ENCODE assay signal across 7 cellular contexts in genomic region chr12:75488553-75488952, GRCh38. TPM values are rescaled to one million over a fixed set of nuclear protein-coding genes. Genes with fewer than 3 reads are reported as not detected.
DNase-seq lines count a peak whose midpoint lies in the region; ATAC-seq and TF ChIP-seq lines count a peak whose summit lies in the region.

No MANE protein-coding gene starts in this region.

- CTCF ChIA-PET in HEK293T (lab: Yijun Ruan, JAX), result no interaction called here

- no peak for ATAC-seq in aorta (ENCODE audit: low FRiP score)

- H3K9me3 Mint-ChIP-seq in glutamatergic neuron (ENCODE audit: unreplicated experiment), result peaks cover 2% of the 10 kb centered on the region

- POLR2A ChIA-PET in HEK293T (lab: Yijun Ruan, JAX), result no interaction called here

- H3K27ac Mint-ChIP-seq in glutamatergic neuron (ENCODE audit: unreplicated experiment), result no peak overlapping the region

- peaks cover 4% of the 10 kb centered on the region for H3K4me1 Mint-ChIP-seq in glutamatergic neuron (ENCODE audit: low read depth, unreplicated experiment)

- no peaks in the 10 kb centered on the region for H3K36me3 Mint-ChIP-seq in glutamatergic neuron (ENCODE audit: unreplicated experiment)

- intact Hi-C loops in aorta (cut with DNase I) (no loop called here), esophagus squamous epithelium (cut with DNase I) (no loop called here)

- H3K27ac ChIP-seq in SJCRH30 (no peak overlapping the region), aorta (ENCODE audit: low read depth in 1 of 2, low read length in 2 of 2) (no peak overlapping the region), esophagus squamous epithelium (no peak overlapping the region)

- H3K4me3 ChIP-seq in SJCRH30 (no peak overlapping the region), aorta (ENCODE audit: low read length in 2 of 2) (no peak overlapping the region), esophagus squamous epithelium (no peak overlapping the region)

- DNase-seq in GM03348 (ENCODE audit: low spot score) (peak; percentile 69), HEK293T (ENCODE audit: extremely low spot score) (peak; percentile 36), SJCRH30 (peak; percentile 17 to 54), glutamatergic neuron (peak; percentile 35), aorta (peak; percentile 56 to 73), esophagus squamous epithelium (lab: John Stamatoyannopoulos, UW) (no peak)
- no peak for DNase-seq in activated CD8-positive, alpha-beta memory T cell treated with anti-CD3 and anti-CD28 coated beads, Interleukin-2, amount 50 U/mL, for 48 hours

- no peaks in the 10 kb centered on the region for H3K9me3 ChIP-seq in SJCRH30 (replicated peaks)
- no peaks in the 10 kb centered on the region for H3K9me3 ChIP-seq in aorta (ENCODE audit: control insufficient read depth, low read length)
- H3K9me3 ChIP-seq in esophagus squamous epithelium, result no peaks in the 10 kb centered on the region

- H3K36me3 ChIP-seq in SJCRH30 (peaks cover 2% of the 10 kb centered on the region; the same call in 1 of the 2 replicates), aorta (ENCODE audit: control insufficient read depth in 1 of 2, insufficient read depth in 2 of 2, low read length in 1 of 2) (peaks cover 0 to 7% of the 10 kb centered on the region in 2 donors), esophagus squamous epithelium (peaks cover 0 to 9% (median 0%) of the 10 kb centered on the region in 3 donors)

- TF ChIP-seq POLR2A in esophagus squamous epithelium (IDR thresholded peaks at IDR 0.05), result no peak

- H3K27me3 Mint-ChIP-seq in glutamatergic neuron (ENCODE audit: unreplicated experiment), result no peaks in the 10 kb centered on the region

- H3K4me3 Mint-ChIP-seq in glutamatergic neuron (ENCODE audit: unreplicated experiment), result no peak overlapping the region

- TF ChIP-seq CTCF in glutamatergic neuron (IDR thresholded peaks at IDR 0.05; ENCODE audit: partially characterized antibody, unreplicated experiment) (peak; percentile 42), esophagus squamous epithelium (IDR thresholded peaks at IDR 0.05) (peak in 3 of 6 experiments; percentile 12 to 26 (median 16))

- no peaks in the 10 kb centered on the region for H3K27me3 ChIP-seq in SJCRH30
- H3K27me3 ChIP-seq in aorta (ENCODE audit: control insufficient read depth in 1 of 2, insufficient read depth in 2 of 2, low read length in 1 of 2), result no peaks in the 10 kb centered on the region
- no peaks in the 10 kb centered on the region for H3K27me3 ChIP-seq in esophagus squamous epithelium

- no peaks in the 10 kb centered on the region for H3K4me1 ChIP-seq in SJCRH30
- peaks cover 5 to 12% of the 10 kb centered on the region in 2 donors for H3K4me1 ChIP-seq in aorta (ENCODE audit: control insufficient read depth in 1 of 2, insufficient read depth in 2 of 2, low read length in 2 of 2)
- H3K4me1 ChIP-seq in esophagus squamous epithelium, result peaks cover 0 to 15% (median 0%) of the 10 kb centered on the region in 3 donors

TF ChIP-seq in HEK293T, 16 proteins besides CTCF, POLR2A, EP300 and RAD21:
- TF ChIP-seq SUZ12 (IDR thresholded peaks at IDR 0.05), result no peak
- no peak for TF ChIP-seq ZNF384 (IDR thresholded peaks at IDR 0.05)
- TF ChIP-seq SP1 (IDR thresholded peaks at IDR 0.05), result no peak
- no peak for TF ChIP-seq FOXK2 (IDR thresholded peaks at IDR 0.05)
- no peak for TF ChIP-seq FOXM1 (IDR thresholded peaks at IDR 0.05; ENCODE audit: borderline replicate concordance)
- TF ChIP-seq LEF1 (IDR thresholded peaks at IDR 0.05; ENCODE audit: borderline replicate concordance), result no peak
- no peak for TF ChIP-seq HDGF (IDR thresholded peaks at IDR 0.05; ENCODE audit: borderline replicate concordance)
- no peak for TF ChIP-seq ARNT (IDR thresholded peaks at IDR 0.05)
- no peak for TF ChIP-seq CTBP1 (IDR thresholded peaks at IDR 0.05; ENCODE audit: borderline replicate concordance)
- no peak for TF ChIP-seq PKNOX1 (IDR thresholded peaks at IDR 0.05)
- TF ChIP-seq TARDBP (IDR thresholded peaks at IDR 0.05), result no peak
- no peak for TF ChIP-seq ELF4 (IDR thresholded peaks at IDR 0.05)
- no peak for TF ChIP-seq FOXA1 (IDR thresholded peaks at IDR 0.05)
- TF ChIP-seq NFRKB (IDR thresholded peaks at IDR 0.05), result no peak
- TF ChIP-seq BHLHE40 (IDR thresholded peaks at IDR 0.05; ENCODE audit: borderline replicate concordance), result no peak
- TF ChIP-seq L3MBTL2 (conservative IDR thresholded peaks at IDR 0.05), result no peak

RNA-seq across cellular contexts. Expression of gene GLIPR1, which starts 8.0 kb away (rescaled TPM):
- total RNA-seq in SJCRH30 (2014; rRNA removed; shearing (Covaris generic)), result 1.6 and 1.7 TPM in 2 replicates
- total RNA-seq in glutamatergic neuron (ENCODE audit: unreplicated experiment), result 0.25 TPM
- total RNA-seq in aorta, result 100 to 1,000 TPM; 152 to 230 TPM
- polyA plus RNA-seq in aorta, result 10 to 100 TPM; 41.3 to 47.8 TPM
- total RNA-seq in esophagus squamous epithelium, result 1 to 10 TPM; 3.0 to 8.0 (median 5.0) TPM

RNA-seq across cellular contexts. Expression of gene KRR1, which starts 22.9 kb away (rescaled TPM):
- total RNA-seq in SJCRH30 (2014; rRNA removed; shearing (Covaris generic)), result 53.2 and 79.3 TPM in 2 replicates
- total RNA-seq in glutamatergic neuron (ENCODE audit: unreplicated experiment) (57.7 TPM), aorta (10 to 100 TPM; 38.6 to 42.5 TPM), esophagus squamous epithelium (10 to 100 TPM; 24.7 to 42.3 (median 41.2) TPM)
- 10 to 100 TPM in 1 of 2 donors, 1 to 10 TPM in 1; 3.8 to 17.8 TPM for polyA plus RNA-seq in aorta

Comparison
In these comparisons a context has a peak if more than half of its experiments do, and no peak if none do; other contexts are left out.
1. DNase-seq: peak in GM03348 (single experiment), HEK293T (single experiment), SJCRH30 (2 of 2), glutamatergic neuron (single experiment) and aorta (2 of 2); none in esophagus squamous epithelium (single experiment) and activated CD8-positive, alpha-beta memory T cell treated with anti-CD3 and anti-CD28 coated beads, Interleukin-2, amount 50 U/mL, for 48 hours (single experiment).
2. RNA of gene GLIPR1, which starts 8.0 kb away (total RNA-seq): 152 to 230 TPM in aorta; 3.0 to 8.0 TPM in esophagus squamous epithelium, 1.6 to 1.7 TPM in SJCRH30 and 0.25 TPM in glutamatergic neuron (single experiment); every median in the first group is over 10 times any median in the second.